Comparison of ENCODE assay signal across 13 cellular contexts in the genomic region with DNA sequence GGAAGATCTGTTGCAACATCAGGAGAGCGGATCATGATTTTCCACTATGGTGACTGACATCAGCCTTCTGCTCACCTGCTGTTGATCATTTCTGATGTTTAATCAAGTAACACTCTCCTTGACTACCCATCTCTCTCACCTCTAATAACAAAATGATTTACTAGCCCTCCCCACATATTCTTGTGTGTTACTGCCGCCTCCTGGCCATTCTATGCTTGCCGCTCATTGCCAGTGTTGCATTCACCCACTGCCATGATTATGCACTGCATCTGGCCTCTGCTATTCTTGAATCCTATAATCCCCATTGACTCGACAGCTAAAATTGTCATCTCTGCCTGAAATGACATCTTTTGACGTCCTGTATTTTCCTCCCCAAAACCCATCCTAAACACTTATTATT.
DNase-seq lines count a peak whose midpoint lies in the region; ATAC-seq and TF ChIP-seq lines count a peak whose summit lies in the region.
"Had no signal": no experiment of that assay in that cellular context is flagged by ENCODE, and none has a peak within 500 bp of the region (broad histone marks: within the 10 kb centered on the region; RNA-seq: fewer than 3 reads in every experiment).

No MANE protein-coding gene starts in this region.

- no peak overlapping the region for H3K9ac ChIP-seq in MM.1S (ENCODE audit: low read length)

- H3K9me3 ChIP-seq in MM.1S (replicated peaks; ENCODE audit: insufficient read depth, low read length) (no peaks in the 10 kb centered on the region), vagina (no peaks in the 10 kb centered on the region)
- H3K9me3 ChIP-seq: neutrophil, SJCRH30 had no signal

- H3K27me3 ChIP-seq in MM.1S (replicated peaks; ENCODE audit: insufficient read depth, low read length) (no peaks in the 10 kb centered on the region), vagina (no peaks in the 10 kb centered on the region)
- H3K27me3 ChIP-seq: neutrophil, SJCRH30 had no signal

- H3K36me3 Mint-ChIP-seq in neural crest cell (ENCODE audit: low read depth), result no peaks in the 10 kb centered on the region

- H2AFZ ChIP-seq in MM.1S (ENCODE audit: low read length), result no peak overlapping the region

- ATAC-seq in GM19467 (IDR thresholded peaks at IDR 0.05; ENCODE audit: unreplicated experiment) (no peak), HG02973 (IDR thresholded peaks at IDR 0.05; ENCODE audit: unreplicated experiment) (no peak)

- no peak overlapping the region for H3K27ac Mint-ChIP-seq in neural crest cell (ENCODE audit: unreplicated experiment)

- no peaks in the 10 kb centered on the region for H3K4me1 ChIP-seq in MM.1S (ENCODE audit: low read length)
- H3K4me1 ChIP-seq in vagina, result no peaks in the 10 kb centered on the region
- H3K4me1 ChIP-seq: SJCRH30 had no signal

- no peak for TF ChIP-seq POLR2A in vagina (IDR thresholded peaks at IDR 0.05)

- no peaks in the 10 kb centered on the region for H3K9me2 ChIP-seq in MM.1S (replicated peaks; ENCODE audit: insufficient read depth, low read length)

- no peaks in the 10 kb centered on the region for H3K79me2 ChIP-seq in MM.1S (ENCODE audit: low read length)

- H3F3A ChIP-seq in MM.1S (ENCODE audit: insufficient read depth, low read length), result no peaks in the 10 kb centered on the region

- H3K4me3 ChIP-seq in GM12875 (ENCODE audit: low read depth, low read length), result no peak overlapping the region
- no peak overlapping the region for H3K4me3 ChIP-seq in MM.1S (ENCODE audit: low read length)
- H3K4me3 ChIP-seq in cardiac fibroblast (replicated peaks in 1 of 2; ENCODE audit: low read depth in 2 of 2, low read length in 2 of 2), result no peak overlapping the region
- H3K4me3 ChIP-seq in vagina, result no peak overlapping the region
- H3K4me3 ChIP-seq: SJCRH30 had no signal

- no peaks in the 10 kb centered on the region for H3K27me3 Mint-ChIP-seq in neural crest cell (ENCODE audit: low read depth)

- H3K4me3 Mint-ChIP-seq in neural crest cell, result no peak overlapping the region

- H4K20me1 ChIP-seq in MM.1S (ENCODE audit: insufficient read depth, low read length), result no peaks in the 10 kb centered on the region

- no peak for DNase-seq in MM.1S
- DNase-seq in cardiac fibroblast (ENCODE audit: low read depth in 2 of 2), result peak in 1 of 2 donors; percentile 38
- no peak for DNase-seq in neural crest cell (ENCODE audit: low read depth, low spot score)
- no peak for DNase-seq in vagina (ENCODE audit: extremely low spot score in 2 of 2)
- DNase-seq: activated CD4-positive, alpha-beta T cell treated with anti-CD3 and anti-CD28 coated beads, Interleukin-2, amount 50 U/mL, for 1 hour; activated naive CD4-positive, alpha-beta T cell treated with Interleukin-2 at 50 U/mL for 16 hours; NCI-H2107; stimulated activated CD4-positive, alpha-beta T cell treated with anti-CD3 and anti-CD28 coated beads, Interleukin-4, amount 100 ng/mL, for 1 hour had no signal

- TF ChIP-seq CTCF in GM12875 (IDR thresholded peaks at IDR 0.05; ENCODE audit: borderline replicate concordance, insufficient read depth, low read depth, low read length) (peak; percentile 15; the same call in 1 of the 2 replicates), MM.1S (IDR thresholded peaks at IDR 0.05; ENCODE audit: low read length) (peak; percentile 16; the same call in 1 of the 2 replicates), cardiac fibroblast (IDR thresholded peaks at IDR 0.05; ENCODE audit: low read depth, low read length) (peak; percentile 43), neural crest cell (conservative IDR thresholded peaks at IDR 0.05) (peak; percentile 55), vagina (IDR thresholded peaks at IDR 0.05) (no peak)

- H3K36me3 ChIP-seq in MM.1S (replicated peaks; ENCODE audit: insufficient read depth, low read length), result no peaks in the 10 kb centered on the region
- H3K36me3 ChIP-seq in vagina, result no peaks in the 10 kb centered on the region
- H3K36me3 ChIP-seq: neutrophil, SJCRH30 had no signal

- no peaks in the 10 kb centered on the region for H3K4me1 Mint-ChIP-seq in neural crest cell

- H3K9me3 Mint-ChIP-seq in neural crest cell, result no peaks in the 10 kb centered on the region

- no peak overlapping the region for H3K4me2 ChIP-seq in MM.1S (ENCODE audit: low read depth, low read length)

- H3K27ac ChIP-seq in MM.1S (ENCODE audit: low read length) (no peak overlapping the region), vagina (no peak overlapping the region)
- H3K27ac ChIP-seq: neutrophil, SJCRH30 had no signal

- intact Hi-C loops in vagina (cut with DNase I), result no loop called here

Comparison
In these comparisons a context has a peak if more than half of its experiments do, and no peak if none do; other contexts are left out.
1. CTCF ChIP-seq: peak in GM12875 (single experiment), MM.1S (single experiment), cardiac fibroblast (single experiment) and neural crest cell (single experiment); none in vagina (0 of 3).